Comparison of ENCODE assay signal across 21 cellular contexts in genomic region chr5:173946353-173946752, GRCh38. TPM values are rescaled to one million over a fixed set of nuclear protein-coding genes. Genes with fewer than 3 reads are reported as not detected.
DNase-seq lines count a peak whose midpoint lies in the region; ATAC-seq, FAIRE-seq and TF ChIP-seq lines count a peak whose summit lies in the region.
"Had no signal": no experiment of that assay in that cellular context is flagged by ENCODE, and none has a peak within 500 bp of the region (broad histone marks: within the 10 kb centered on the region; RNA-seq: fewer than 3 reads in every experiment).

No MANE protein-coding gene starts in this region.

- CTCF ChIA-PET in Caco-2 (lab: Charles Lee) (interaction anchor here (1.0 to 1.9 kb wide), 6 partner anchors 14 to 390 kb away, joined by 3 to 6 read pairs (median 4); no protein-coding TSS in a partner anchor), HepG2 (lab: Yijun Ruan, JAX; ENCODE audit: low intra/inter-chr PET ratio, low total read pairs) (no interaction called here)

- H3K4me1 Mint-ChIP-seq in Caco-2 (ENCODE audit: low read depth, unreplicated experiment), result peaks cover 52% of the 10 kb centered on the region
- H3K4me1 Mint-ChIP-seq in brain, result peaks cover 49% of the 10 kb centered on the region

- H3K36me3 ChIP-seq in Caco-2 (ENCODE audit: control insufficient read depth, insufficient read depth, low read length) (0 out of 2 replicates have a peak, but pooled peaks cover 2% of the 10 kb centered on the region), HepG2 (replicated peaks in 1 of 2; ENCODE audit: control insufficient read depth in 1 of 2, insufficient read depth in 2 of 2, low read length in 2 of 2) (peaks cover 13 to 36% of the 10 kb centered on the region in 2 experiments), small intestine (ENCODE audit: control insufficient read depth in 2 of 2, insufficient read depth in 2 of 2, low read length in 2 of 2) (peaks cover 8 to 12% of the 10 kb centered on the region in 2 donors)

- no TSS peak for BruUV-seq in Caco-2 (replicated peaks; lab: Mats Ljungman, UMichigan)
- no TSS peak for BruUV-seq in HepG2 (replicated peaks; lab: Mats Ljungman, UMichigan)

- POLR2A ChIA-PET in Caco-2 (lab: Charles Lee) (interaction anchor here (0.6 to 1.7 kb wide), 4 partner anchors 14 to 59 kb away, joined by 3 to 8 read pairs (median 5); partner anchors contain the start of gene CPEB4), HepG2 (lab: Yijun Ruan, JAX) (interaction anchor here (0.7 to 2.5 kb wide), 10 partner anchors 10 to 182 kb away, joined by 3 to 15 read pairs (median 4); partner anchors contain the start of gene CPEB4)

- H3K27ac Mint-ChIP-seq in Caco-2 (ENCODE audit: unreplicated experiment) (peak overlapping the region; percentile 69), brain (peak overlapping the region in 3 of 5 experiments; percentile 19 to 49 (median 43))
- H3K27ac Mint-ChIP-seq: HFFc6 had no signal

- no peaks in the 10 kb centered on the region for H3K27me3 Mint-ChIP-seq in Caco-2 (ENCODE audit: insufficient read depth, unreplicated experiment)
- no peaks in the 10 kb centered on the region for H3K27me3 Mint-ChIP-seq in brain
- H3K27me3 Mint-ChIP-seq: CD4-positive, alpha-beta memory T cell had no signal

- no peak for TF ChIP-seq RAD21 in HepG2 (CRISPR knock-in tag; IDR thresholded peaks at IDR 0.05)

- H3K9me3 ChIP-seq in Caco-2, result no peaks in the 10 kb centered on the region
- H3K9me3 ChIP-seq in HepG2 (ENCODE audit: low read length), result no peaks in the 10 kb centered on the region
- no peaks in the 10 kb centered on the region for H3K9me3 ChIP-seq in small intestine (ENCODE audit: control insufficient read depth, low read depth)
- H3K9me3 ChIP-seq: BLaER1 had no signal

- H3K4me3 Mint-ChIP-seq in Caco-2 (ENCODE audit: unreplicated experiment), result peak overlapping the region; percentile 44
- no peak overlapping the region for H3K4me3 Mint-ChIP-seq in brain
- H3K4me3 Mint-ChIP-seq: CD14-positive monocyte; CD4-positive, alpha-beta memory T cell; HFFc6 had no signal

- H3K4me1 ChIP-seq in Caco-2, result peaks cover 69% of the 10 kb centered on the region
- peaks cover 73% of the 10 kb centered on the region for H3K4me1 ChIP-seq in HepG2 (ENCODE audit: insufficient read depth, low read length)
- peaks cover 2 to 5% of the 10 kb centered on the region in 2 donors for H3K4me1 ChIP-seq in small intestine (ENCODE audit: control insufficient read depth in 2 of 2, insufficient read depth in 1 of 2, low read depth in 1 of 2, low read length in 1 of 2)
- H3K4me1 ChIP-seq: BLaER1 had no signal

- FAIRE-seq in HepG2 (lab: Jason Lieb, UNC) (no peak), small intestine (lab: Jason Lieb, UNC) (no peak)
- FAIRE-seq: HTR-8/SVneo had no signal

- H3K36me3 Mint-ChIP-seq in Caco-2 (ENCODE audit: insufficient read depth, unreplicated experiment) (peaks cover 18% of the 10 kb centered on the region), brain (peaks cover 49% of the 10 kb centered on the region)

- H3K9ac ChIP-seq in HepG2 (ENCODE audit: insufficient read depth, low read depth, low read length), result peak overlapping the region; percentile 28; the same call in 1 of the 2 replicates
- H3K9ac ChIP-seq: BLaER1 had no signal

- WGBS in HepG2 (ENCODE audit: low lambda C conversion rate), result 19% methylated on average over 2 of the region's 2 CpGs
- WGBS in small intestine, 3 donors, result 14 to 62% (median 40%) methylated on average over 2 of the region's 2 CpGs

- TF ChIP-seq POLR2A in HepG2 (IDR thresholded peaks at IDR 0.05; ENCODE audit: insufficient read depth in 1 of 2, low read depth in 2 of 2, low read length in 2 of 2), result no peak
- TF ChIP-seq POLR2A in GM18505 (IDR thresholded peaks at IDR 0.05; ENCODE audit: borderline replicate concordance, extremely low read depth, insufficient read depth, insufficient read length), result no peak

- TF ChIP-seq EP300 in HepG2 (IDR thresholded peaks at IDR 0.05; ENCODE audit: low read depth in 2 of 2, low read length in 2 of 2) (peak in 1 of 2 experiments; percentile 25; a peak in 1 of 4 replicates), HepG2 (CRISPR knock-in tag; IDR thresholded peaks at IDR 0.05; ENCODE audit: borderline replicate concordance) (no peak)

- H3K9me3 Mint-ChIP-seq in Caco-2 (ENCODE audit: unreplicated experiment) (no peaks in the 10 kb centered on the region), brain (no peaks in the 10 kb centered on the region)
- H3K9me3 Mint-ChIP-seq: CD14-positive monocyte; CD4-positive, alpha-beta memory T cell; HFFc6 had no signal

- DNase-seq in Caco-2 (peak; percentile 62 to 74), HepG2 (ENCODE audit: low spot score) (peak; percentile 71), small intestine (peak; percentile 16), SHP77 treated with DMSO at 0.1 percent for 48 hours (lab: John Stamatoyannopoulos, UW) (no peak)
- DNase-seq: 8988T; Calu3; CD4-positive, alpha-beta memory T cell; DMS79 treated with DMSO at 0.1 percent for 48 hours; GF-D8; GOT3; H7; HFFc6 had no signal

- peak overlapping the region; percentile 50; the same call in 1 of the 2 replicates for H3K4me2 ChIP-seq in HepG2 (ENCODE audit: low read depth, low read length)
- H3K4me2 ChIP-seq: BLaER1 had no signal

- intact Hi-C loops in Caco-2 (cut with micrococcal nuclease; ENCODE audit: unreplicated experiment), result loop anchor here (1.0 to 2.0 kb wide), 4 partner anchors 14 to 122 kb away; no protein-coding TSS in a partner anchor
- intact Hi-C loops in HepG2 (cut with micrococcal nuclease; ENCODE audit: unreplicated experiment), result no loop called here

- no peak for TF ChIP-seq CTCF in Caco-2 (IDR thresholded peaks at IDR 0.05; ENCODE audit: insufficient read depth in 1 of 2, low read depth in 1 of 2, low read length in 1 of 2, severe bottlenecking in 1 of 2, unreplicated experiment in 1 of 2)
- TF ChIP-seq CTCF in brain (conservative IDR thresholded peaks at IDR 0.05), result no peak
- TF ChIP-seq CTCF in HepG2 (CRISPR knock-in tag; IDR thresholded peaks at IDR 0.05), result no peak

- H3K27ac ChIP-seq in HepG2 (ENCODE audit: extremely low read length, insufficient read depth, low read length) (peak overlapping the region; percentile 62), small intestine (ENCODE audit: low read depth in 1 of 2, low read length in 1 of 2) (no peak overlapping the region)
- H3K27ac ChIP-seq: BLaER1 had no signal

- H3K27me3 ChIP-seq in Caco-2 (replicated peaks; ENCODE audit: control insufficient read depth, insufficient read depth, low read length), result no peaks in the 10 kb centered on the region
- no peaks in the 10 kb centered on the region; a peak in 1 of 5 replicates for H3K27me3 ChIP-seq in HepG2 (ENCODE audit: control insufficient read depth in 1 of 2, insufficient read depth in 2 of 2, low read length in 2 of 2)
- H3K27me3 ChIP-seq in small intestine (ENCODE audit: control insufficient read depth in 2 of 2, insufficient read depth in 2 of 2, low read length in 2 of 2), result no peaks in the 10 kb centered on the region
- H3K27me3 ChIP-seq: BLaER1 had no signal

- H3K79me2 ChIP-seq in HepG2 (ENCODE audit: insufficient read depth, low read length), result peaks cover 6% of the 10 kb centered on the region

- H3K4me3 ChIP-seq in Caco-2 (ENCODE audit: low read depth, low read length), result no peak overlapping the region
- peak overlapping the region in 1 of 3 experiments; percentile 2; a peak in 1 of 6 replicates for H3K4me3 ChIP-seq in HepG2 (replicated peaks in 1 of 3; ENCODE audit: insufficient read depth in 1 of 3, low read depth in 2 of 3, low read length in 3 of 3)
- peak overlapping the region in 1 of 2 donors; percentile 1 for H3K4me3 ChIP-seq in small intestine (ENCODE audit: low read depth in 1 of 2, low read length in 2 of 2)
- H3K4me3 ChIP-seq: BLaER1 had no signal

- in situ Hi-C loops in HepG2 (cut with HindIII; ENCODE audit: extremely low pct_ligation_motif_present, low pct_unique_long_range_greater_than_20kb), result no loop called here

- H2AFZ ChIP-seq in HepG2 (ENCODE audit: low read length), result no peak overlapping the region

- ATAC-seq in HepG2 (peak; percentile 75), HG02759 (IDR thresholded peaks at IDR 0.05; ENCODE audit: unreplicated experiment) (no peak), GM18505 (IDR thresholded peaks at IDR 0.05; ENCODE audit: unreplicated experiment) (no peak)
- ATAC-seq: HCT116 had no signal

- H4K20me1 ChIP-seq in HepG2 (ENCODE audit: insufficient read depth, low read length), result no peaks in the 10 kb centered on the region
- H4K20me1 ChIP-seq: BLaER1 had no signal

RNA-seq across cellular contexts. Expression of gene C5orf47, which starts 42.6 kb away (rescaled TPM):
- total RNA-seq in Caco-2 (2022) (0.18 and 0.32 TPM in 2 replicates), HepG2 (2016; rRNA removed; fragmentation: Illumina TruSeq; extraction: Trizol) (not detected in 2 replicates)
- polyA plus RNA-seq in brain (ENCODE audit: insufficient read depth, low read depth, low replicate concordance) (not detected), HepG2 (2011; rRNA removed) (0.04 TPM in 1 of 2 replicates, not detected in the other), small intestine (not detected)
- total RNA-seq in HepG2 (2016; cell fraction: cytosol; rRNA removed; fragmentation: Illumina TruSeq; extraction: Trizol; ENCODE audit: low read depth), result not detected in 2 replicates
- total RNA-seq in HepG2 (2016; cell fraction: insoluble cytoplasmic fraction; rRNA removed; fragmentation: Illumina TruSeq; extraction: Trizol), result not detected in 2 replicates
- total RNA-seq in HepG2 (2016; cell fraction: membrane; rRNA removed; fragmentation: Illumina TruSeq; extraction: Trizol), result not detected in 2 replicates
- total RNA-seq in HepG2 (2016; cell fraction: nucleus; rRNA removed; fragmentation: Illumina TruSeq; extraction: Trizol), result not detected in 2 replicates
- polyA plus RNA-seq in HepG2 (2011; cell fraction: cytosol; rRNA removed), result 0.06 TPM in 1 of 2 replicates, not detected in the other
- not detected in 2 replicates for polyA plus RNA-seq in HepG2 (2011; cell fraction: nucleus; rRNA removed)
- 0.05 and 0.20 TPM in 2 replicates for polyA plus RNA-seq in HepG2 (2012)
- not detected in 2 replicates for polyA plus RNA-seq in HepG2 (2016; cell fraction: cytosol; fragmentation: Illumina TruSeq; extraction: Trizol; ENCODE audit: low read depth)
- not detected in 2 replicates for polyA plus RNA-seq in HepG2 (2016; cell fraction: insoluble cytoplasmic fraction; fragmentation: Illumina TruSeq; extraction: Trizol; ENCODE audit: low read depth)
- polyA plus RNA-seq in HepG2 (2016; cell fraction: membrane; fragmentation: Illumina TruSeq; extraction: Trizol; ENCODE audit: low read depth), result 0.08 TPM in 1 of 2 replicates, not detected in the other
- polyA plus RNA-seq in HepG2 (2016; cell fraction: nucleus; fragmentation: Illumina TruSeq; extraction: Trizol; ENCODE audit: insufficient read depth, low read depth), result not detected in 2 replicates
- polyA minus RNA-seq in HepG2 (2011; rRNA and poly(A)+ RNA removed; ENCODE audit: low replicate concordance), result 0.06 TPM in 1 of 2 replicates, not detected in the other
- polyA minus RNA-seq in HepG2 (2011; cell fraction: cytosol; rRNA and poly(A)+ RNA removed), result not detected in 2 replicates
- 0.26 TPM in 1 of 2 replicates, not detected in the other for polyA minus RNA-seq in HepG2 (2011; cell fraction: nucleus; rRNA and poly(A)+ RNA removed)
- total RNA-seq: A673; Calu3; CD4-positive, alpha-beta memory T cell; HFFc6 had no signal
- polyA plus RNA-seq: AG04450; CD14-positive monocyte; CD4-positive, alpha-beta memory T cell had no signal

RNA-seq across cellular contexts. Expression of gene CPEB4, which starts 58.2 kb away (rescaled TPM):
- total RNA-seq in Caco-2 (2022) (21.4 and 25.1 TPM in 2 replicates), HepG2 (2016; rRNA removed; fragmentation: Illumina TruSeq; extraction: Trizol) (7.7 and 8.3 TPM in 2 replicates)
- polyA plus RNA-seq in brain (ENCODE audit: insufficient read depth, low read depth, low replicate concordance) (9.2 TPM), HepG2 (2011; rRNA removed) (25.0 and 26.7 TPM in 2 replicates), small intestine (10 to 100 TPM in 1 of 3 donors, 1 to 10 TPM in 2; 7.8 to 17.8 (median 8.1) TPM)
- 1.8 and 3.2 TPM in 2 replicates for total RNA-seq in HepG2 (2016; cell fraction: cytosol; rRNA removed; fragmentation: Illumina TruSeq; extraction: Trizol; ENCODE audit: low read depth)
- total RNA-seq in HepG2 (2016; cell fraction: insoluble cytoplasmic fraction; rRNA removed; fragmentation: Illumina TruSeq; extraction: Trizol), result 8.3 and 11.9 TPM in 2 replicates
- total RNA-seq in HepG2 (2016; cell fraction: membrane; rRNA removed; fragmentation: Illumina TruSeq; extraction: Trizol), result 3.4 and 3.7 TPM in 2 replicates
- 13.4 and 15.2 TPM in 2 replicates for total RNA-seq in HepG2 (2016; cell fraction: nucleus; rRNA removed; fragmentation: Illumina TruSeq; extraction: Trizol)
- polyA plus RNA-seq in HepG2 (2011; cell fraction: cytosol; rRNA removed), result 15.9 and 21.3 TPM in 2 replicates
- 38.4 and 39.5 TPM in 2 replicates for polyA plus RNA-seq in HepG2 (2011; cell fraction: nucleus; rRNA removed)
- polyA plus RNA-seq in HepG2 (2012), result 21.1 and 22.8 TPM in 2 replicates
- 0.06 and 0.08 TPM in 2 replicates for polyA plus RNA-seq in HepG2 (2016; cell fraction: cytosol; fragmentation: Illumina TruSeq; extraction: Trizol; ENCODE audit: low read depth)
- polyA plus RNA-seq in HepG2 (2016; cell fraction: insoluble cytoplasmic fraction; fragmentation: Illumina TruSeq; extraction: Trizol; ENCODE audit: low read depth), result 5.3 and 5.4 TPM in 2 replicates
- 0.40 and 0.56 TPM in 2 replicates for polyA plus RNA-seq in HepG2 (2016; cell fraction: membrane; fragmentation: Illumina TruSeq; extraction: Trizol; ENCODE audit: low read depth)
- polyA plus RNA-seq in HepG2 (2016; cell fraction: nucleus; fragmentation: Illumina TruSeq; extraction: Trizol; ENCODE audit: insufficient read depth, low read depth), result 8.8 and 10.3 TPM in 2 replicates
- polyA minus RNA-seq in HepG2 (2011; rRNA and poly(A)+ RNA removed; ENCODE audit: low replicate concordance), result 100 and 104 TPM in 2 replicates
- 49.4 and 55.2 TPM in 2 replicates for polyA minus RNA-seq in HepG2 (2011; cell fraction: cytosol; rRNA and poly(A)+ RNA removed)
- 151 and 216 TPM in 2 replicates for polyA minus RNA-seq in HepG2 (2011; cell fraction: nucleus; rRNA and poly(A)+ RNA removed)
